Comparison of ENCODE assay signal across 8 cellular contexts in the genomic region with DNA sequence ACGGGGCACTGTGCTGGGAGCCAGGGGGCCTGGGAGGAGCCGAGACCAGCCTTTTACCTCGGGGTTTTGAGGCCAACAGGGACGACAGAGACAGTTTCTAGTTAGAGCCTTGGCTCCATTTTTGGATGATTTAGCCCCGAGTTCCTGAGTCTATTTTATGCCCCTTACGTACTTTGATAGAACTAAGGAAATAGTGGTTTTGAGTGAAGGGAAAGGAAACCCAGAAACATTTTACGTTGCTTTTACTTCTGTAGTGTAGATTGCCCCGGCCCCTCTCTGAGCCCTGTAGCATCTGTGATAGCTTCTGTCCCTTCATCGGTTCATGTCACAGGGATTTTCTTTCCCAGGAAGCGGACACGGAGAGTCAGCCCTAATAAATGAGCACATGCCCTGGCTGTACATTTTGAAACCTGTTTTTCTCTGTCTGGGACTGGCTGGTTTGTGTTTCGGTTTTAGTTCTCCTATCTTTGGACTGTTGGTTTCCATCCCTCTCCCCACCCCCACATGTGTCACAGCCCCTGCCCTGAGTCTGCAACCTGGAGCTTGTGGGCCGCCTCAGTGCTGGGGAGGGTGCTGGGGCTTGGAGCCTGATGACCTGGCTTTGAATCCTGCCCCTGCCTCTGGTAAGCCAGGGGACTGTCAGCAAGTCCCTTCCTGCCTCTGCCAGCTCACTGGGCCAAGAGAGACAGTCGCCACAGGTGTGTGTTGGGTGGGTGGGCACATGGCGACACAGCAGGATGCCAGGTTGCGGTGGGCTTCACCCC.
DNase-seq lines count a peak whose midpoint lies in the region; ATAC-seq and TF ChIP-seq lines count a peak whose summit lies in the region.

No MANE protein-coding gene starts in this region.

- ATAC-seq in GM19035 (IDR thresholded peaks at IDR 0.05; ENCODE audit: unreplicated experiment) (peak; percentile 58), HG03135 (IDR thresholded peaks at IDR 0.05; ENCODE audit: unreplicated experiment) (peak; percentile 56), GM18520 (IDR thresholded peaks at IDR 0.05; ENCODE audit: unreplicated experiment) (no peak)

- peak; percentile 6 for TF ChIP-seq POLR2A in erythroblast (IDR thresholded peaks at IDR 0.05; ENCODE audit: low read length)

- DNase-seq in activated CD4-positive, alpha-beta T cell treated with anti-CD3 and anti-CD28 coated beads for 24 hours (ENCODE audit: low read depth in 2 of 2): peak; percentile 63
- peak; percentile 28 to 47 for DNase-seq in erythroblast (lab: John Stamatoyannopoulos, UW)
- DNase-seq in stimulated activated CD4-positive, alpha-beta T cell treated with anti-CD3 and anti-CD28 coated beads, TNF-alpha, amount 100 ng/mL, for 24 hours (ENCODE audit: low read depth in 3 of 3): peak; percentile 59 to 78 (median 63)
- no peak for DNase-seq in NCI-H2196 (lab: John Stamatoyannopoulos, UW; ENCODE audit: unreplicated experiment)
- no peak for DNase-seq in NCI-H748 (lab: John Stamatoyannopoulos, UW; ENCODE audit: unreplicated experiment)

Comparison
In these comparisons a context has a peak if more than half of its experiments do, and no peak if none do; other contexts are left out.
1. DNase-seq: peak in activated CD4-positive, alpha-beta T cell treated with anti-CD3 and anti-CD28 coated beads for 24 hours (2 of 2), erythroblast (2 of 2) and stimulated activated CD4-positive, alpha-beta T cell treated with anti-CD3 and anti-CD28 coated beads, TNF-alpha, amount 100 ng/mL, for 24 hours (3 of 3); none in NCI-H2196 (single experiment) and NCI-H748 (single experiment).